In genomic region chr13:51879133-51879532, GRCh38 we compare ENCODE assay signal across 1 cellular context.
A peak's percentile ranks its signal among the peaks of the same experiment; 100 is the strongest.
TF ChIP-seq lines count a peak whose summit lies in the region.

No MANE protein-coding gene starts in this region.

TF ChIP-seq in K562, 482 proteins besides CTCF, POLR2A, EP300 and RAD21:
- TF ChIP-seq MEIS2 (IDR thresholded peaks at IDR 0.05; ENCODE audit: partially characterized antibody): peak; percentile 30
- no peak for TF ChIP-seq TAF15 (IDR thresholded peaks at IDR 0.05; ENCODE audit: low read depth, low read length)
- TF ChIP-seq STAT5A (IDR thresholded peaks at IDR 0.05; ENCODE audit: borderline replicate concordance, low read length): no peak
